In genomic region chr14:23041729-23042128, GRCh38 we compare ENCODE assay signal across 27 cellular contexts. TPM values are rescaled to one million over a fixed set of nuclear protein-coding genes. Genes with fewer than 3 reads are reported as not detected.
"Had no signal": no experiment of that assay in that cellular context is flagged by ENCODE, and none has a peak within 500 bp of the region (broad histone marks: within the 10 kb centered on the region; RNA-seq: fewer than 3 reads in every experiment).

No MANE protein-coding gene starts in this region.

- H3K4me1 Mint-ChIP-seq: activated naive CD4-positive, alpha-beta T cell treated with anti-CD3 and anti-CD28 coated beads, Interleukin-2, amount 50 U/mL, for 24 hours; naive B cell had no signal

- H3K36me3 Mint-ChIP-seq: activated naive CD4-positive, alpha-beta T cell treated with anti-CD3 and anti-CD28 coated beads, Interleukin-2, amount 50 U/mL, for 24 hours; naive B cell had no signal

- H3K27me3 ChIP-seq: adrenal gland, esophagus squamous epithelium, right atrium auricular region, stomach, vagina had no signal

- H3K36me3 ChIP-seq: adrenal gland, esophagus squamous epithelium, prostate gland, right atrium auricular region, stomach, vagina had no signal

- H3K4me1 ChIP-seq: prostate gland, vagina had no signal

- DNase-seq: activated CD4-positive, alpha-beta T cell treated with anti-CD3 and anti-CD28 coated beads, Interleukin-2, amount 50 U/mL, for 4 hours; activated effector memory CD4-positive, alpha-beta T cell treated with anti-CD3 and anti-CD28 coated beads, Interleukin-2, amount 50 U/mL, for 16 hours; activated T-cell treated with anti-CD3 and anti-CD28 coated beads, Interleukin-2, amount 50 U/mL, for 72 hours; effector memory CD4-positive, alpha-beta T cell; esophagus squamous epithelium; mesenchymal stem cell; mucosa of descending colon; naive B cell; stimulated activated CD4-positive, alpha-beta T cell treated with anti-CD3 and anti-CD28 coated beads, Interleukin-2, amount 100 ng/mL, for 48 hours; stomach; trophoblast cell had no signal

- H3K27ac ChIP-seq: adrenal gland, esophagus squamous epithelium, prostate gland, right atrium auricular region, stomach, vagina had no signal

- H3K27me3 Mint-ChIP-seq: activated naive CD4-positive, alpha-beta T cell treated with anti-CD3 and anti-CD28 coated beads, Interleukin-2, amount 50 U/mL, for 24 hours had no signal

- H3K27ac Mint-ChIP-seq: activated naive CD4-positive, alpha-beta T cell treated with anti-CD3 and anti-CD28 coated beads, Interleukin-2, amount 50 U/mL, for 24 hours; activated T-cell treated with anti-CD3 and anti-CD28 coated beads, Interleukin-2, amount 50 U/mL, for 72 hours; dendritic cell treated with granulocyte-macrophage colony-stimulating factor and Interleukin-4, amounts not matched to agents 40 ng/mL and 50 ng/mL, for 4 days; naive B cell had no signal

- H3K4me3 Mint-ChIP-seq: activated naive CD4-positive, alpha-beta T cell treated with anti-CD3 and anti-CD28 coated beads, Interleukin-2, amount 50 U/mL, for 24 hours; activated T-cell treated with anti-CD3 and anti-CD28 coated beads, Interleukin-2, amount 50 U/mL, for 72 hours; dendritic cell treated with granulocyte-macrophage colony-stimulating factor and Interleukin-4, amounts not matched to agents 40 ng/mL and 50 ng/mL, for 4 days; naive B cell; neural crest cell had no signal

- H3K4me3 ChIP-seq: adrenal gland, esophagus squamous epithelium, mucosa of descending colon, prostate gland, right atrium auricular region, stomach, vagina had no signal

- H3K9me3 Mint-ChIP-seq: activated naive CD4-positive, alpha-beta T cell treated with anti-CD3 and anti-CD28 coated beads, Interleukin-2, amount 50 U/mL, for 24 hours; activated T-cell treated with anti-CD3 and anti-CD28 coated beads, Interleukin-2, amount 50 U/mL, for 72 hours; dendritic cell treated with granulocyte-macrophage colony-stimulating factor and Interleukin-4, amounts not matched to agents 40 ng/mL and 50 ng/mL, for 4 days; naive B cell; neural crest cell had no signal

- H3K9me3 ChIP-seq: adrenal gland, esophagus squamous epithelium, mucosa of descending colon, prostate gland, right atrium auricular region, stomach, vagina had no signal

- ATAC-seq: activated T-cell treated with anti-CD3 and anti-CD28 coated beads, Interleukin-2, amount 50 U/mL, for 72 hours; mucosa of descending colon had no signal

RNA-seq across cellular contexts. Expression of gene PSMB11, which starts 0.3 kb away (rescaled TPM):
- total RNA-seq: activated CD8-positive, alpha-beta memory T cell treated with anti-CD3 and anti-CD28 coated beads for 36 hours; activated T-cell treated with anti-CD3 and anti-CD28 coated beads, Interleukin-2, amount 50 U/mL, for 72 hours; adrenal gland; cerebellum; endothelial cell of umbilical vein; esophagus squamous epithelium; fibroblast of villous mesenchyme; glomerular endothelial cell; liver; mucosa of descending colon; neural crest cell; osteocyte; prostate gland; right atrium auricular region; skeletal muscle tissue; stomach; temporal lobe; vagina had no signal
- polyA plus RNA-seq: adrenal gland, endothelial cell of umbilical vein, liver, stomach had no signal
